8 cellular contexts compared by ENCODE assay signal in genomic region chr11:43943357-43943930, GRCh38. TPM values are rescaled to one million over a fixed set of nuclear protein-coding genes. Genes with fewer than 3 reads are reported as not detected.
DNase-seq lines count a peak whose midpoint lies in the region; ATAC-seq, FAIRE-seq and TF ChIP-seq lines count a peak whose summit lies in the region.

No MANE protein-coding gene starts in this region.

- H3K27me3 Mint-ChIP-seq in IgD-negative memory B cell = peaks cover 54% of the 10 kb centered on the region
- peaks cover 79% of the 10 kb centered on the region for H3K27me3 Mint-ChIP-seq in mesothelial cell of epicardium (ENCODE audit: low read depth)

- H3K9me3 Mint-ChIP-seq in IgD-negative memory B cell (peaks cover 0 to 4% (median 0%) of the 10 kb centered on the region in 3 donors), mesothelial cell of epicardium (no peaks in the 10 kb centered on the region)

- no peak for FAIRE-seq in bronchial epithelial cell (lab: Jason Lieb, UNC)

- no peaks in the 10 kb centered on the region for H3K36me3 Mint-ChIP-seq in IgD-negative memory B cell
- no peaks in the 10 kb centered on the region for H3K36me3 Mint-ChIP-seq in mesothelial cell of epicardium

- no peaks in the 10 kb centered on the region for H3K36me3 ChIP-seq in bronchial epithelial cell (ENCODE audit: control insufficient read depth, insufficient read depth, low read length)

- TF ChIP-seq CTCF in AG09309 (IDR thresholded peaks at IDR 0.05; ENCODE audit: control insufficient read depth, insufficient read depth, low read depth, low read length, missing control alignments) (no peak), bronchial epithelial cell (IDR thresholded peaks at IDR 0.05; ENCODE audit: insufficient read depth, low read length, severe bottlenecking) (no peak), mesothelial cell of epicardium (IDR thresholded peaks at IDR 0.05; ENCODE audit: unreplicated experiment) (no peak)

- no peak overlapping the region for H3K27ac Mint-ChIP-seq in IgD-negative memory B cell
- H3K27ac Mint-ChIP-seq in mesothelial cell of epicardium = peak overlapping the region; percentile 71

- ATAC-seq in activated CD4-positive, CD25-positive, alpha-beta regulatory T cell treated with anti-CD3 and anti-CD28 coated beads, Interleukin-2, amount 50 U/mL, for 24 hours = no peak
- ATAC-seq in HG03571 (IDR thresholded peaks at IDR 0.05; ENCODE audit: unreplicated experiment) (no peak), GM18505 (IDR thresholded peaks at IDR 0.05; ENCODE audit: unreplicated experiment) (no peak), HG03135 (IDR thresholded peaks at IDR 0.05; ENCODE audit: unreplicated experiment) (no peak)

- TF ChIP-seq POLR2A in GM18505 (IDR thresholded peaks at IDR 0.05; ENCODE audit: borderline replicate concordance, extremely low read depth, insufficient read depth, insufficient read length) = no peak

- peaks cover 15% of the 10 kb centered on the region for H3K27me3 ChIP-seq in bronchial epithelial cell (ENCODE audit: control insufficient read depth, insufficient read depth, low read length)

- DNase-seq in AG09309 (ENCODE audit: low read depth) (no peak), bronchial epithelial cell (ENCODE audit: low read depth) (no peak), mesothelial cell of epicardium (ENCODE audit: low spot score in 2 of 2, unreplicated experiment in 2 of 2) (no peak)

- H3K4me1 Mint-ChIP-seq in IgD-negative memory B cell (peaks cover 7 to 10% (median 8%) of the 10 kb centered on the region in 3 donors), mesothelial cell of epicardium (peaks cover 10% of the 10 kb centered on the region)

- H3K4me3 ChIP-seq in AG09309 (ENCODE audit: control insufficient read depth, low read depth, low read length) (peak overlapping the region; percentile 27), bronchial epithelial cell (ENCODE audit: low read depth, low read length) (peak overlapping the region; percentile 31)

- H3K4me3 Mint-ChIP-seq in IgD-negative memory B cell (peak overlapping the region; percentile 80 to 91 (median 84)), mesothelial cell of epicardium (peak overlapping the region; percentile 89)

RNA-seq across cellular contexts. Expression of gene C11orf96, which starts 1.0 kb away (rescaled TPM):
- not detected for polyA plus RNA-seq in IgD-negative memory B cell
- total RNA-seq in bronchial epithelial cell (0.26 TPM in 2 replicates), mesothelial cell of epicardium (2.1 to 2.6 TPM (median 2.4 TPM) in 3 replicates)
